In genomic region chr20:21340991-21341722, GRCh38 we compare ENCODE assay signal across 1 cellular context.
TF ChIP-seq lines count a peak whose summit lies in the region.

No MANE protein-coding gene starts in this region.

TF ChIP-seq in HepG2, 621 proteins besides CTCF, POLR2A, EP300 and RAD21 (continues in another document):
- TF ChIP-seq CERS6 (CRISPR knock-in tag; IDR thresholded peaks at IDR 0.05) = no peak
- TF ChIP-seq NFYB (CRISPR knock-in tag; IDR thresholded peaks at IDR 0.05) = no peak
- TF ChIP-seq MATR3 (CRISPR knock-in tag; IDR thresholded peaks at IDR 0.05) = no peak
- no peak for TF ChIP-seq PHB2 (IDR thresholded peaks at IDR 0.05; ENCODE audit: partially characterized antibody)
- no peak for TF ChIP-seq ARNT (IDR thresholded peaks at IDR 0.05)
- no peak for TF ChIP-seq NFATC3 (CRISPR knock-in tag; IDR thresholded peaks at IDR 0.05)
- peak; percentile 65; the same call in 1 of the 2 replicates for TF ChIP-seq ZNF644 (CRISPR knock-in tag; IDR thresholded peaks at IDR 0.05; ENCODE audit: low read depth)
- TF ChIP-seq RBM22 (optimal IDR thresholded peaks at IDR 0.05; ENCODE audit: low read length) = peak; percentile 16
- TF ChIP-seq ZBTB38 (CRISPR knock-in tag; IDR thresholded peaks at IDR 0.05) = no peak
- no peak for TF ChIP-seq ZNF562 (CRISPR knock-in tag; IDR thresholded peaks at IDR 0.05; ENCODE audit: borderline replicate concordance)
- no peak for TF ChIP-seq NFYC (CRISPR knock-in tag; IDR thresholded peaks at IDR 0.05)
- peak; percentile 51 for TF ChIP-seq HNF4A (CRISPR knock-in tag; IDR thresholded peaks at IDR 0.05)
- no peak for TF ChIP-seq ZNF503 (CRISPR knock-in tag; IDR thresholded peaks at IDR 0.05)
- no peak for TF ChIP-seq HDAC1 (CRISPR knock-in tag; IDR thresholded peaks at IDR 0.05)
- TF ChIP-seq, protein P1, sequence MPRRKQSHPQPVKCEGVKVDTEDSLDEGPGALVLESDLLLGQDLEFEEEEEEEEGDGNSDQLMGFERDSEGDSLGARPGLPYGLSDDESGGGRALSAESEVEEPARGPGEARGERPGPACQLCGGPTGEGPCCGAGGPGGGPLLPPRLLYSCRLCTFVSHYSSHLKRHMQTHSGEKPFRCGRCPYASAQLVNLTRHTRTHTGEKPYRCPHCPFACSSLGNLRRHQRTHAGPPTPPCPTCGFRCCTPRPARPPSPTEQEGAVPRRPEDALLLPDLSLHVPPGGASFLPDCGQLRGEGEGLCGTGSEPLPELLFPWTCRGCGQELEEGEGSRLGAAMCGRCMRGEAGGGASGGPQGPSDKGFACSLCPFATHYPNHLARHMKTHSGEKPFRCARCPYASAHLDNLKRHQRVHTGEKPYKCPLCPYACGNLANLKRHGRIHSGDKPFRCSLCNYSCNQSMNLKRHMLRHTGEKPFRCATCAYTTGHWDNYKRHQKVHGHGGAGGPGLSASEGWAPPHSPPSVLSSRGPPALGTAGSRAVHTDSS (CRISPR knock-in tag; conservative IDR thresholded peaks at IDR 0.05) = no peak
- TF ChIP-seq, protein P2, sequence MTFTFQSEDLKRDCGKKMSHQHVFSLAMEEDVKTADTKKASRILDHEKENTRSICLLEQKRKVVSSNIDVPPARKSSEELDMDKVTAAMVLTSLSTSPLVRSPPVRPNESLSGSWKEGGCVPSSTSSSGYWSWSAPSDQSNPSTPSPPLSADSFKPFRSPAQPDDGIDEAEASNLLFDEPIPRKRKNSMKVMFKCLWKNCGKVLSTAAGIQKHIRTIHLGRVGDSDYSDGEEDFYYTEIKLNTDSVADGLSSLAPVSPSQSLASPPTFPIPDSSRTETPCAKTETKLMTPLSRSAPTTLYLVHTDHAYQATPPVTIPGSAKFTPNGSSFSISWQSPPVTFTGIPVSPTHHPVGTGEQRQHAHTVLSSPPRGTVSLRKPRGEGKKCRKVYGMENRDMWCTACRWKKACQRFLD (CRISPR knock-in tag; IDR thresholded peaks at IDR 0.05; ENCODE audit: borderline replicate concordance) = no peak
- no peak for TF ChIP-seq SALL2 (CRISPR knock-in tag; IDR thresholded peaks at IDR 0.05)
- TF ChIP-seq ZFX (CRISPR knock-in tag; IDR thresholded peaks at IDR 0.05; ENCODE audit: low read depth) = no peak
- no peak for TF ChIP-seq GTF3A (CRISPR knock-in tag; conservative IDR thresholded peaks at IDR 0.05)
- no peak for TF ChIP-seq ZKSCAN5 (CRISPR knock-in tag; IDR thresholded peaks at IDR 0.05)
- TF ChIP-seq SSRP1 (CRISPR knock-in tag; IDR thresholded peaks at IDR 0.05) = no peak
- no peak for TF ChIP-seq SOX13 (IDR thresholded peaks at IDR 0.05)
- TF ChIP-seq SOX13 (CRISPR knock-in tag; conservative IDR thresholded peaks at IDR 0.05 in 1 of 2, IDR thresholded peaks at IDR 0.05 in 1 of 2) = peak in 1 of 2 experiments; percentile 9; a peak in 1 of 4 replicates
- TF ChIP-seq EHMT2 (IDR thresholded peaks at IDR 0.05; ENCODE audit: borderline replicate concordance, low read depth, low read length) = no peak
- TF ChIP-seq ARID2 (CRISPR knock-in tag; IDR thresholded peaks at IDR 0.05; ENCODE audit: borderline replicate concordance) = no peak
- TF ChIP-seq ZNF619 (CRISPR knock-in tag; IDR thresholded peaks at IDR 0.05) = no peak
- no peak for TF ChIP-seq STAG1 (CRISPR knock-in tag; IDR thresholded peaks at IDR 0.05)
- TF ChIP-seq REXO4 (CRISPR knock-in tag; IDR thresholded peaks at IDR 0.05; ENCODE audit: borderline replicate concordance) = no peak
- no peak for TF ChIP-seq SRF (IDR thresholded peaks at IDR 0.05; ENCODE audit: low read depth, low read length)
- no peak for TF ChIP-seq MLLT10 (CRISPR knock-in tag; IDR thresholded peaks at IDR 0.05)
- TF ChIP-seq ZNF761 (CRISPR knock-in tag; conservative IDR thresholded peaks at IDR 0.05) = no peak
- TF ChIP-seq, protein P3, sequence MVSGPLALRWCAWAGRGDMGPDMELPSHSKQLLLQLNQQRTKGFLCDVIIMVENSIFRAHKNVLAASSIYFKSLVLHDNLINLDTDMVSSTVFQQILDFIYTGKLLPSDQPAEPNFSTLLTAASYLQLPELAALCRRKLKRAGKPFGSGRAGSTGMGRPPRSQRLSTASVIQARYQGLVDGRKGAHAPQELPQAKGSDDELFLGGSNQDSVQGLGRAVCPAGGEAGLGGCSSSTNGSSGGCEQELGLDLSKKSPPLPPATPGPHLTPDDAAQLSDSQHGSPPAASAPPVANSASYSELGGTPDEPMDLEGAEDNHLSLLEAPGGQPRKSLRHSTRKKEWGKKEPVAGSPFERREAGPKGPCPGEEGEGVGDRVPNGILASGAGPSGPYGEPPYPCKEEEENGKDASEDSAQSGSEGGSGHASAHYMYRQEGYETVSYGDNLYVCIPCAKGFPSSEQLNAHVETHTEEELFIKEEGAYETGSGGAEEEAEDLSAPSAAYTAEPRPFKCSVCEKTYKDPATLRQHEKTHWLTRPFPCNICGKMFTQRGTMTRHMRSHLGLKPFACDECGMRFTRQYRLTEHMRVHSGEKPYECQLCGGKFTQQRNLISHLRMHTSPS (CRISPR knock-in tag; IDR thresholded peaks at IDR 0.05; ENCODE audit: low read depth) = no peak
- TF ChIP-seq, protein P4, sequence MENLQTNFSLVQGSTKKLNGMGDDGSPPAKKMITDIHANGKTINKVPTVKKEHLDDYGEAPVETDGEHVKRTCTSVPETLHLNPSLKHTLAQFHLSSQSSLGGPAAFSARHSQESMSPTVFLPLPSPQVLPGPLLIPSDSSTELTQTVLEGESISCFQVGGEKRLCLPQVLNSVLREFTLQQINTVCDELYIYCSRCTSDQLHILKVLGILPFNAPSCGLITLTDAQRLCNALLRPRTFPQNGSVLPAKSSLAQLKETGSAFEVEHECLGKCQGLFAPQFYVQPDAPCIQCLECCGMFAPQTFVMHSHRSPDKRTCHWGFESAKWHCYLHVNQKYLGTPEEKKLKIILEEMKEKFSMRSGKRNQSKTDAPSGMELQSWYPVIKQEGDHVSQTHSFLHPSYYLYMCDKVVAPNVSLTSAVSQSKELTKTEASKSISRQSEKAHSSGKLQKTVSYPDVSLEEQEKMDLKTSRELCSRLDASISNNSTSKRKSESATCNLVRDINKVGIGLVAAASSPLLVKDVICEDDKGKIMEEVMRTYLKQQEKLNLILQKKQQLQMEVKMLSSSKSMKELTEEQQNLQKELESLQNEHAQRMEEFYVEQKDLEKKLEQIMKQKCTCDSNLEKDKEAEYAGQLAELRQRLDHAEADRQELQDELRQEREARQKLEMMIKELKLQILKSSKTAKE (CRISPR knock-in tag; IDR thresholded peaks at IDR 0.05; ENCODE audit: borderline replicate concordance) = no peak
- no peak for TF ChIP-seq ZNF343 (CRISPR knock-in tag; IDR thresholded peaks at IDR 0.05)
- TF ChIP-seq, protein P5, sequence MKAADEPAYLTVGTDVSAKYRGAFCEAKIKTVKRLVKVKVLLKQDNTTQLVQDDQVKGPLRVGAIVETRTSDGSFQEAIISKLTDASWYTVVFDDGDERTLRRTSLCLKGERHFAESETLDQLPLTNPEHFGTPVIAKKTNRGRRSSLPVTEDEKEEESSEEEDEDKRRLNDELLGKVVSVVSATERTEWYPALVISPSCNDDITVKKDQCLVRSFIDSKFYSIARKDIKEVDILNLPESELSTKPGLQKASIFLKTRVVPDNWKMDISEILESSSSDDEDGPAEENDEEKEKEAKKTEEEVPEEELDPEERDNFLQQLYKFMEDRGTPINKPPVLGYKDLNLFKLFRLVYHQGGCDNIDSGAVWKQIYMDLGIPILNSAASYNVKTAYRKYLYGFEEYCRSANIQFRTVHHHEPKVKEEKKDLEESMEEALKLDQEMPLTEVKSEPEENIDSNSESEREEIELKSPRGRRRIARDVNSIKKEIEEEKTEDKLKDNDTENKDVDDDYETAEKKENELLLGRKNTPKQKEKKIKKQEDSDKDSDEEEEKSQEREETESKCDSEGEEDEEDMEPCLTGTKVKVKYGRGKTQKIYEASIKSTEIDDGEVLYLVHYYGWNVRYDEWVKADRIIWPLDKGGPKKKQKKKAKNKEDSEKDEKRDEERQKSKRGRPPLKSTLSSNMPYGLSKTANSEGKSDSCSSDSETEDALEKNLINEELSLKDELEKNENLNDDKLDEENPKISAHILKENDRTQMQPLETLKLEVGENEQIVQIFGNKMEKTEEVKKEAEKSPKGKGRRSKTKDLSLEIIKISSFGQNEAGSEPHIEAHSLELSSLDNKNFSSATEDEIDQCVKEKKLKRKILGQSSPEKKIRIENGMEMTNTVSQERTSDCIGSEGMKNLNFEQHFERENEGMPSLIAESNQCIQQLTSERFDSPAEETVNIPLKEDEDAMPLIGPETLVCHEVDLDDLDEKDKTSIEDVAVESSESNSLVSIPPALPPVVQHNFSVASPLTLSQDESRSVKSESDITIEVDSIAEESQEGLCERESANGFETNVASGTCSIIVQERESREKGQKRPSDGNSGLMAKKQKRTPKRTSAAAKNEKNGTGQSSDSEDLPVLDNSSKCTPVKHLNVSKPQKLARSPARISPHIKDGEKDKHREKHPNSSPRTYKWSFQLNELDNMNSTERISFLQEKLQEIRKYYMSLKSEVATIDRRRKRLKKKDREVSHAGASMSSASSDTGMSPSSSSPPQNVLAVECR (CRISPR knock-in tag; IDR thresholded peaks at IDR 0.05; ENCODE audit: borderline replicate concordance) = 0 out of 2 replicates have a peak, but pooled peaks have one; percentile 25
- no peak for TF ChIP-seq RNF219 (CRISPR knock-in tag; IDR thresholded peaks at IDR 0.05)
- no peak for TF ChIP-seq CREM (IDR thresholded peaks at IDR 0.05)
- TF ChIP-seq CREM (CRISPR knock-in tag; IDR thresholded peaks at IDR 0.05) = no peak
- TF ChIP-seq HOMEZ (CRISPR knock-in tag; IDR thresholded peaks at IDR 0.05; ENCODE audit: low read depth) = peak; percentile 61; the same call in 1 of the 2 replicates
- no peak for TF ChIP-seq ZFAT (CRISPR knock-in tag; conservative IDR thresholded peaks at IDR 0.05)
- no peak for TF ChIP-seq CEBPB (IDR thresholded peaks at IDR 0.05; ENCODE audit: borderline replicate concordance, low read depth, low read length)
- no peak for TF ChIP-seq TBL1XR1 (IDR thresholded peaks at IDR 0.05; ENCODE audit: borderline replicate concordance, low read length, partially characterized antibody)
- no peak for TF ChIP-seq DR1 (CRISPR knock-in tag; IDR thresholded peaks at IDR 0.05)
- no peak for TF ChIP-seq ZNF816 (CRISPR knock-in tag; IDR thresholded peaks at IDR 0.05; ENCODE audit: borderline replicate concordance)
- no peak for TF ChIP-seq PPARG (CRISPR knock-in tag; conservative IDR thresholded peaks at IDR 0.05)
- no peak for TF ChIP-seq SRY (CRISPR knock-in tag; IDR thresholded peaks at IDR 0.05)
- TF ChIP-seq, protein P6, sequence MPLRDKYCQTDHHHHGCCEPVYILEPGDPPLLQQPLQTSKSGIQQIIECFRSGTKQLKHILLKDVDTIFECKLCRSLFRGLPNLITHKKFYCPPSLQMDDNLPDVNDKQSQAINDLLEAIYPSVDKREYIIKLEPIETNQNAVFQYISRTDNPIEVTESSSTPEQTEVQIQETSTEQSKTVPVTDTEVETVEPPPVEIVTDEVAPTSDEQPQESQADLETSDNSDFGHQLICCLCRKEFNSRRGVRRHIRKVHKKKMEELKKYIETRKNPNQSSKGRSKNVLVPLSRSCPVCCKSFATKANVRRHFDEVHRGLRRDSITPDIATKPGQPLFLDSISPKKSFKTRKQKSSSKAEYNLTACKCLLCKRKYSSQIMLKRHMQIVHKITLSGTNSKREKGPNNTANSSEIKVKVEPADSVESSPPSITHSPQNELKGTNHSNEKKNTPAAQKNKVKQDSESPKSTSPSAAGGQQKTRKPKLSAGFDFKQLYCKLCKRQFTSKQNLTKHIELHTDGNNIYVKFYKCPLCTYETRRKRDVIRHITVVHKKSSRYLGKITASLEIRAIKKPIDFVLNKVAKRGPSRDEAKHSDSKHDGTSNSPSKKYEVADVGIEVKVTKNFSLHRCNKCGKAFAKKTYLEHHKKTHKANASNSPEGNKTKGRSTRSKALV (CRISPR knock-in tag; IDR thresholded peaks at IDR 0.05) = no peak
- TF ChIP-seq ZMYM2 (CRISPR knock-in tag; IDR thresholded peaks at IDR 0.05) = no peak
- TF ChIP-seq ZNF44 (CRISPR knock-in tag; IDR thresholded peaks at IDR 0.05) = no peak
